ENCODE assay signal across 8 cellular contexts in the genomic region with DNA sequence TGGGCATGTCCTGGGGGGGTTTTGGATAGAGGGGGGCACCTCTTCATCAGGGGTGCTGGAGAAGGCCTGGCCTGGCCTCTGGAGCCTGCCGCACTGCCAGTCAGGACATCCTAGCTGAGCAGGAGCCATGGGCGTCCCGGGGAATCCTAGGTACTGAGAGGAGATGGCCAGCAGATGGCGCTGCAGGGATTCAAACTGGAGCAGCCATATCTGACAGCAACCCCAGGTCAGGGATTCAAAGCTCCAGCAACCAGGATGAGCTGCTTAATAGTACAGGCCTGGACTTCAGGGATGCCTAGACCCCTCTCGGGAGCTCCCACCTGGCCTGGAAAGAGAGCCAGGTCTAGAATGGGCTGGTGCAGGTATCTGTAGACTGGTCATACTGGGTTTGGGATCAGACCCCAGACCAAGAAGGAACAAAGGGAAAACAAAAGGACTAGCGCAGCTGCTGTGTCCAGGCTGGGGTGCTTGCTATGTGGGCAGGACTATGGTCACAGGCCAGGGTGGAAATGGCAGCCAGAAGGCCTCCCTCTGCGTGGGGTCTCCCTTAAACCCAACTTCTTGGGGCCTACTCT.
DNase-seq lines count a peak whose midpoint lies in the region; ATAC-seq and TF ChIP-seq lines count a peak whose summit lies in the region.

No MANE protein-coding gene starts in this region.

- in situ Hi-C loops in GM13976 (cut with MboI; ENCODE audit: low sequenced_read_pairs, unreplicated experiment), result no loop called here

- peaks cover 11% of the 10 kb centered on the region for H3K9me3 Mint-ChIP-seq in activated naive CD8-positive, alpha-beta T cell treated with anti-CD3 and anti-CD28 coated beads, Interleukin-2, amount 50 U/mL, for 24 hours

- TF ChIP-seq CTCF in C4-2B (conservative IDR thresholded peaks at IDR 0.05) (peak; percentile 85), GM13976 (IDR thresholded peaks at IDR 0.05; ENCODE audit: borderline replicate concordance, control extremely low read depth, extremely low read depth, insufficient read depth, missing control alignments) (no peak)

- H3K27ac Mint-ChIP-seq in activated naive CD8-positive, alpha-beta T cell treated with anti-CD3 and anti-CD28 coated beads, Interleukin-2, amount 50 U/mL, for 24 hours, result no peak overlapping the region

- DNase-seq in GM13976 (ENCODE audit: low spot score), result peak; percentile 38
- DNase-seq in NCI-H2196 treated with DMSO at 0.1 percent for 48 hours (lab: John Stamatoyannopoulos, UW; ENCODE audit: unreplicated experiment), result peak; percentile 5
- peak; percentile 51 for DNase-seq in activated naive CD8-positive, alpha-beta T cell treated with anti-CD3 and anti-CD28 coated beads, Interleukin-2, amount 50 U/mL, for 24 hours
- DNase-seq in kidney tubule cell (ENCODE audit: low spot score), result peak; percentile 64
- peak; percentile 1 for DNase-seq in stimulated activated CD8-positive, alpha-beta memory T cell treated with anti-CD3 and anti-CD28 coated beads, Interleukin-15, amount 100 ng/mL, for 48 hours (ENCODE audit: low read depth in 2 of 2)
- DNase-seq in stimulated activated naive CD4-positive, alpha-beta T cell (lab: John Stamatoyannopoulos, UW), result no peak
- DNase-seq in epidermal melanocyte (ENCODE audit: insufficient read length, low spot score), result no peak

- H3K4me3 Mint-ChIP-seq in activated naive CD8-positive, alpha-beta T cell treated with anti-CD3 and anti-CD28 coated beads, Interleukin-2, amount 50 U/mL, for 24 hours, result no peak overlapping the region

- H3K27me3 Mint-ChIP-seq in activated naive CD8-positive, alpha-beta T cell treated with anti-CD3 and anti-CD28 coated beads, Interleukin-2, amount 50 U/mL, for 24 hours, result no peaks in the 10 kb centered on the region

- no peak for ATAC-seq in activated naive CD8-positive, alpha-beta T cell treated with anti-CD3 and anti-CD28 coated beads, Interleukin-2, amount 50 U/mL, for 24 hours

- no peaks in the 10 kb centered on the region for H3K4me1 Mint-ChIP-seq in activated naive CD8-positive, alpha-beta T cell treated with anti-CD3 and anti-CD28 coated beads, Interleukin-2, amount 50 U/mL, for 24 hours

- no peaks in the 10 kb centered on the region for H3K36me3 Mint-ChIP-seq in activated naive CD8-positive, alpha-beta T cell treated with anti-CD3 and anti-CD28 coated beads, Interleukin-2, amount 50 U/mL, for 24 hours (ENCODE audit: low read depth)

- H3K27ac ChIP-seq in C4-2B, result no peak overlapping the region

Comparison
In these comparisons a context has a peak if more than half of its experiments do, and no peak if none do; other contexts are left out.
1. DNase-seq: peak in GM13976 (single experiment), NCI-H2196 treated with DMSO at 0.1 percent for 48 hours (single experiment), activated naive CD8-positive, alpha-beta T cell treated with anti-CD3 and anti-CD28 coated beads, Interleukin-2, amount 50 U/mL, for 24 hours (single experiment), kidney tubule cell (single experiment) and stimulated activated CD8-positive, alpha-beta memory T cell treated with anti-CD3 and anti-CD28 coated beads, Interleukin-15, amount 100 ng/mL, for 48 hours (2 of 2); none in stimulated activated naive CD4-positive, alpha-beta T cell (0 of 6) and epidermal melanocyte (single experiment).